ENCODE assay signal across 19 cellular contexts in genomic region chr14:21091784-21092146, GRCh38. TPM values are rescaled to one million over a fixed set of nuclear protein-coding genes. Genes with fewer than 3 reads are reported as not detected.
DNase-seq lines count a peak whose midpoint lies in the region; ATAC-seq, FAIRE-seq and TF ChIP-seq lines count a peak whose summit lies in the region.
"Had no signal": no experiment of that assay in that cellular context is flagged by ENCODE, and none has a peak within 500 bp of the region (broad histone marks: within the 10 kb centered on the region; RNA-seq: fewer than 3 reads in every experiment).

No MANE protein-coding gene starts in this region.

- peaks cover 0 to 3% of the 10 kb centered on the region in 2 donors for H3K36me3 Mint-ChIP-seq in CD4-positive, alpha-beta memory T cell
- peaks cover 45% of the 10 kb centered on the region for H3K36me3 Mint-ChIP-seq in WTC11
- H3K36me3 Mint-ChIP-seq in activated T-helper 17 cell treated with anti-CD3 and anti-CD28 coated beads, Interleukin-2, amount 50 U/mL, for 72 hours (ENCODE audit: low read depth): peaks cover 9% of the 10 kb centered on the region

- no peak for DNase-seq in CD4-positive, alpha-beta memory T cell
- DNase-seq in WTC11 (ENCODE audit: low spot score): no peak
- peak; percentile 74 for DNase-seq in kidney
- DNase-seq in spleen: peak; percentile 85
- no peak for DNase-seq in hepatic stellate cell (ENCODE audit: low spot score)
- no peak for DNase-seq in G401 (ENCODE audit: low spot score)
- no peak for DNase-seq in inferior parietal cortex (ENCODE audit: extremely low spot score)
- DNase-seq: esophagus squamous epithelium, NCI-H2029 treated with DMSO at 0.1 percent for 48 hours had no signal

- H3K9ac ChIP-seq in kidney (ENCODE audit: low read length in 2 of 2): no peak overlapping the region

- H3K4me1 Mint-ChIP-seq in CD4-positive, alpha-beta memory T cell: peaks cover 19 to 50% (median 30%) of the 10 kb centered on the region in 4 donors
- H3K4me1 Mint-ChIP-seq in WTC11: peaks cover 63% of the 10 kb centered on the region
- H3K4me1 Mint-ChIP-seq in activated T-helper 17 cell treated with anti-CD3 and anti-CD28 coated beads, Interleukin-2, amount 50 U/mL, for 72 hours: peaks cover 18% of the 10 kb centered on the region

- H3K4me1 ChIP-seq in CD4-positive, alpha-beta memory T cell (ENCODE audit: insufficient read depth, low read length): peaks cover 21% of the 10 kb centered on the region
- H3K4me1 ChIP-seq in kidney (ENCODE audit: control insufficient read depth in 1 of 2, insufficient read depth in 1 of 2, low read depth in 1 of 2, low read length in 2 of 2) (peaks cover 5 to 14% of the 10 kb centered on the region in 2 donors), spleen (peaks cover 11 to 73% (median 38%) of the 10 kb centered on the region in 6 donors)

- TF ChIP-seq CTCF in WTC11 (IDR thresholded peaks at IDR 0.05) (no peak), kidney (IDR thresholded peaks at IDR 0.05; ENCODE audit: borderline replicate concordance, extremely low read depth, insufficient read depth) (no peak), spleen (IDR thresholded peaks at IDR 0.05 in 8 of 11, conservative IDR thresholded peaks at IDR 0.05 in 3 of 11) (no peak)

- POLR2A ChIA-PET in CD4-positive, alpha-beta memory T cell (lab: Charles Lee; ENCODE audit: partially characterized antibody): interaction anchor here (1.6 to 5.3 kb wide), 3 partner anchors 13 to 77 kb away, joined by 6 to 82 read pairs (median 16); no protein-coding TSS in a partner anchor
- POLR2A ChIA-PET in WTC11 (lab: Charles Lee): interaction anchor here (0.8 to 7.0 kb wide), 5 partner anchors 8 to 77 kb away, joined by 3 to 74 read pairs (median 6); partner anchors contain the start of gene ARHGEF40

- no peaks in the 10 kb centered on the region for H3K36me3 ChIP-seq in CD4-positive, alpha-beta memory T cell (ENCODE audit: insufficient read depth, low read length)
- H3K36me3 ChIP-seq in kidney (ENCODE audit: control insufficient read depth in 1 of 2, insufficient read depth in 2 of 2, low read length in 2 of 2) (peaks cover 0 to 6% of the 10 kb centered on the region in 2 donors), spleen (peaks cover 0 to 62% (median 5%) of the 10 kb centered on the region in 6 donors)

- peak overlapping the region in 4 of 7 donors; percentile 35 to 79 (median 52) for H3K27ac Mint-ChIP-seq in CD4-positive, alpha-beta memory T cell
- H3K27ac Mint-ChIP-seq in WTC11: peak overlapping the region; percentile 37
- H3K27ac Mint-ChIP-seq in activated T-helper 17 cell treated with anti-CD3 and anti-CD28 coated beads, Interleukin-2, amount 50 U/mL, for 72 hours: no peak overlapping the region
- H3K27ac Mint-ChIP-seq: activated CD4-positive, alpha-beta memory T cell treated with anti-CD3 and anti-CD28 coated beads, Interleukin-2, amount 10 ng/mL, durations not matched to agents 7 days and 5 days; T-helper 2 cell treated with Interferon-gamma antibody and Interleukin-4, amounts not matched to agents 5 μg/mL and 100 μg/mL, for 36 hours had no signal

- peak overlapping the region in 1 of 8 donors; percentile 35 for H3K4me3 Mint-ChIP-seq in CD4-positive, alpha-beta memory T cell
- H3K4me3 Mint-ChIP-seq in WTC11: no peak overlapping the region
- H3K4me3 Mint-ChIP-seq in activated T-helper 17 cell treated with anti-CD3 and anti-CD28 coated beads, Interleukin-2, amount 50 U/mL, for 72 hours: no peak overlapping the region
- H3K4me3 Mint-ChIP-seq: activated CD4-positive, alpha-beta memory T cell treated with anti-CD3 and anti-CD28 coated beads, Interleukin-2, amount 10 ng/mL, durations not matched to agents 7 days and 5 days; CD8-positive, alpha-beta memory T cell; T-helper 2 cell treated with Interferon-gamma antibody and Interleukin-4, amounts not matched to agents 5 μg/mL and 100 μg/mL, for 36 hours had no signal

- TF ChIP-seq POLR2A in spleen (IDR thresholded peaks at IDR 0.05): no peak

- no peaks in the 10 kb centered on the region for H3K27me3 Mint-ChIP-seq in CD4-positive, alpha-beta memory T cell
- H3K27me3 Mint-ChIP-seq in WTC11 (ENCODE audit: low read depth): no peaks in the 10 kb centered on the region
- no peaks in the 10 kb centered on the region for H3K27me3 Mint-ChIP-seq in activated T-helper 17 cell treated with anti-CD3 and anti-CD28 coated beads, Interleukin-2, amount 50 U/mL, for 72 hours
- H3K27me3 Mint-ChIP-seq: CD8-positive, alpha-beta memory T cell had no signal

- no peak for ATAC-seq in WTC11
- ATAC-seq in activated T-helper 17 cell treated with anti-CD3 and anti-CD28 coated beads, Interleukin-2, amount 50 U/mL, for 72 hours (replicated peaks): no peak

- no peak overlapping the region for H3K4me3 ChIP-seq in CD4-positive, alpha-beta memory T cell (ENCODE audit: low read length in 2 of 2)
- no peak overlapping the region for H3K4me3 ChIP-seq in kidney (ENCODE audit: low read length in 2 of 2)
- H3K4me3 ChIP-seq in spleen: no peak overlapping the region
- H3K4me3 ChIP-seq: esophagus squamous epithelium, left lung had no signal

- intact Hi-C loops in CD4-positive, alpha-beta memory T cell (cut with micrococcal nuclease): loop anchor here (1.0 to 2.0 kb wide), 4 partner anchors 13 to 77 kb away; partner anchors contain the start of gene NDRG2
- intact Hi-C loops in kidney (cut with DNase I): no loop called here
- intact Hi-C loops in spleen (cut with DNase I; ENCODE audit: low total_unique reads): loop anchor here (5.0 kb wide), 1 partner anchor 74 kb away; no protein-coding TSS in a partner anchor

- H3K27me3 ChIP-seq in CD4-positive, alpha-beta memory T cell (ENCODE audit: insufficient read depth, low read length): no peaks in the 10 kb centered on the region
- no peaks in the 10 kb centered on the region for H3K27me3 ChIP-seq in spleen (replicated peaks in 1 of 7)
- H3K27me3 ChIP-seq: esophagus squamous epithelium, left lung had no signal

- CTCF ChIA-PET in CD4-positive, alpha-beta memory T cell (lab: Charles Lee; ENCODE audit: partially characterized antibody): interaction anchor here (1.0 to 7.3 kb wide), 17 partner anchors 8 to 103 kb away, joined by 3 to 296 read pairs (median 11); partner anchors contain the start of genes ARHGEF40 and TMEM253
- CTCF ChIA-PET in WTC11 (lab: Charles Lee): interaction anchor here (0.9 to 7.5 kb wide), 18 partner anchors 13 to 121 kb away, joined by 3 to 321 read pairs (median 8); partner anchors contain the start of genes ARHGEF40, SLC39A2 and TMEM253

- WGBS in spleen, 5 donors: 88 to 95% (median 91%) methylated on average over 34 to 35 of the region's 35 CpGs

- FAIRE-seq in kidney (lab: Jason Lieb, UNC): no peak

- no peak overlapping the region for H3K27ac ChIP-seq in CD4-positive, alpha-beta memory T cell (ENCODE audit: low read depth, low read length)
- H3K27ac ChIP-seq in kidney (ENCODE audit: low read depth in 2 of 2, low read length in 2 of 2) (no peak overlapping the region), spleen (peak overlapping the region in 6 of 8 donors; percentile 1 to 89 (median 54))
- H3K27ac ChIP-seq: left lung had no signal

- H3K9me3 Mint-ChIP-seq in CD4-positive, alpha-beta memory T cell: peaks cover 0 to 3% (median 0%) of the 10 kb centered on the region in 8 donors
- H3K9me3 Mint-ChIP-seq in WTC11: no peaks in the 10 kb centered on the region
- H3K9me3 Mint-ChIP-seq in activated T-helper 17 cell treated with anti-CD3 and anti-CD28 coated beads, Interleukin-2, amount 50 U/mL, for 72 hours: no peaks in the 10 kb centered on the region
- H3K9me3 Mint-ChIP-seq: activated CD4-positive, alpha-beta memory T cell treated with anti-CD3 and anti-CD28 coated beads, Interleukin-2, amount 10 ng/mL, durations not matched to agents 7 days and 5 days; CD8-positive, alpha-beta memory T cell; T-helper 2 cell treated with Interferon-gamma antibody and Interleukin-4, amounts not matched to agents 5 μg/mL and 100 μg/mL, for 36 hours had no signal

- H3K9me3 ChIP-seq in CD4-positive, alpha-beta memory T cell (ENCODE audit: control insufficient read depth in 1 of 2, low read length in 2 of 2): no peaks in the 10 kb centered on the region
- H3K9me3 ChIP-seq in kidney (ENCODE audit: control insufficient read depth in 1 of 2, low read length in 2 of 2) (no peaks in the 10 kb centered on the region), spleen (no peaks in the 10 kb centered on the region)
- H3K9me3 ChIP-seq: esophagus squamous epithelium, left lung had no signal

- in situ Hi-C loops in G401 (cut with HindIII; ENCODE audit: low sequenced_read_pairs): no loop called here

RNA-seq across cellular contexts. Expression of gene ZNF219, which starts 6.7 kb away (rescaled TPM):
- total RNA-seq in CD4-positive, alpha-beta memory T cell: 1 to 10 TPM; 7.6 to 8.0 TPM
- polyA plus RNA-seq in CD4-positive, alpha-beta memory T cell: 1 to 10 TPM in 1 of 2 donors, under 1 TPM in 1; 0.80 to 3.0 TPM
- total RNA-seq in WTC11 (2021) (149 to 154 TPM (median 149 TPM) in 3 replicates), kidney (24.6 TPM), spleen (10 to 100 TPM; 10.7 to 26.7 (median 16.6) TPM)
- polyA plus RNA-seq in kidney (ENCODE audit: insufficient read depth, low read depth, low replicate concordance) (12.6 TPM), spleen (10 to 100 TPM in 1 of 3 donors, 1 to 10 TPM in 2; 5.5 to 11.8 (median 5.5) TPM)
- total RNA-seq in G401 (2014; rRNA removed; shearing (Covaris generic)): 29.4 and 45.8 TPM in 2 replicates
- 10 to 100 TPM in 1 of 2 donors, 1 to 10 TPM in 1; 9.6 to 18.3 TPM for total RNA-seq in activated T-helper 17 cell treated with anti-CD3 and anti-CD28 coated beads, Interleukin-2, amount 50 U/mL, for 72 hours

RNA-seq across cellular contexts. Expression of gene TMEM253, which starts 9.1 kb away (rescaled TPM):
- total RNA-seq in CD4-positive, alpha-beta memory T cell: not detected
- polyA plus RNA-seq in CD4-positive, alpha-beta memory T cell: not detected
- total RNA-seq in WTC11 (2021): 1.7 to 2.2 TPM (median 1.9 TPM) in 3 replicates
- total RNA-seq in kidney: 0.41 TPM
- polyA plus RNA-seq in kidney (ENCODE audit: insufficient read depth, low read depth, low replicate concordance): 0.43 TPM
- 1 to 10 TPM in 1 of 7 donors, under 1 TPM in 1, not detected in 5; 0.57 to 1.5 TPM for total RNA-seq in spleen
- under 1 TPM; 0.11 to 0.29 (median 0.15) TPM for polyA plus RNA-seq in spleen
- not detected in 2 replicates for total RNA-seq in G401 (2014; rRNA removed; shearing (Covaris generic))
- total RNA-seq in activated T-helper 17 cell treated with anti-CD3 and anti-CD28 coated beads, Interleukin-2, amount 50 U/mL, for 72 hours: not detected
- total RNA-seq: activated CD4-positive, alpha-beta memory T cell treated with anti-CD3 and anti-CD28 coated beads, Interleukin-2, amount 10 ng/mL, durations not matched to agents 7 days and 5 days; CD8-positive, alpha-beta memory T cell had no signal
- polyA plus RNA-seq: CD8-positive, alpha-beta memory T cell had no signal

RNA-seq across cellular contexts. Expression of gene ARHGEF40, which starts 21.7 kb away (rescaled TPM):
- total RNA-seq in CD4-positive, alpha-beta memory T cell: under 1 TPM; 0.42 to 0.49 TPM
- under 1 TPM; 0.52 to 0.66 TPM for polyA plus RNA-seq in CD4-positive, alpha-beta memory T cell
- total RNA-seq in WTC11 (2021) (58.6 to 74.2 TPM (median 58.8 TPM) in 3 replicates), kidney (25.6 TPM), spleen (100 to 1,000 TPM in 4 of 7 donors, 10 to 100 TPM in 3; 57.0 to 151 (median 102) TPM)
- polyA plus RNA-seq in kidney (ENCODE audit: insufficient read depth, low read depth, low replicate concordance) (15.9 TPM), spleen (10 to 100 TPM in 2 of 3 donors, 1 to 10 TPM in 1; 9.8 to 47.1 (median 17.7) TPM)
- total RNA-seq in G401 (2014; rRNA removed; shearing (Covaris generic)): 48.6 and 50.3 TPM in 2 replicates
- under 1 TPM in 1 of 2 donors, not detected in 1; 0.26 TPM for total RNA-seq in activated T-helper 17 cell treated with anti-CD3 and anti-CD28 coated beads, Interleukin-2, amount 50 U/mL, for 72 hours

RNA-seq across cellular contexts. Expression of gene RNASE8, which starts 34.1 kb away (rescaled TPM):
- total RNA-seq in CD4-positive, alpha-beta memory T cell: not detected
- not detected for polyA plus RNA-seq in CD4-positive, alpha-beta memory T cell
- not detected in 3 replicates for total RNA-seq in WTC11 (2021)
- not detected for total RNA-seq in kidney
- polyA plus RNA-seq in kidney (ENCODE audit: insufficient read depth, low read depth, low replicate concordance): not detected
- not detected for total RNA-seq in spleen
- not detected for polyA plus RNA-seq in spleen
- total RNA-seq in G401 (2014; rRNA removed; shearing (Covaris generic)): not detected in 2 replicates
- not detected for total RNA-seq in activated T-helper 17 cell treated with anti-CD3 and anti-CD28 coated beads, Interleukin-2, amount 50 U/mL, for 72 hours
- total RNA-seq: activated CD4-positive, alpha-beta memory T cell treated with anti-CD3 and anti-CD28 coated beads, Interleukin-2, amount 10 ng/mL, durations not matched to agents 7 days and 5 days; CD8-positive, alpha-beta memory T cell; esophagus squamous epithelium; H7; left lung; mononuclear cell; NCI-H460; SK-MEL-5 had no signal
- polyA plus RNA-seq: CD8-positive, alpha-beta memory T cell; thymus had no signal

RNA-seq across cellular contexts. Expression of gene RNASE7, which starts 49.6 kb away (rescaled TPM):
- total RNA-seq in CD4-positive, alpha-beta memory T cell: not detected
- polyA plus RNA-seq in CD4-positive, alpha-beta memory T cell: not detected
- total RNA-seq in WTC11 (2021): not detected in 3 replicates
- total RNA-seq in kidney: not detected
- not detected for polyA plus RNA-seq in kidney (ENCODE audit: insufficient read depth, low read depth, low replicate concordance)
- total RNA-seq in spleen: not detected
- polyA plus RNA-seq in spleen: not detected
- total RNA-seq in G401 (2014; rRNA removed; shearing (Covaris generic)): not detected in 2 replicates
- total RNA-seq in activated T-helper 17 cell treated with anti-CD3 and anti-CD28 coated beads, Interleukin-2, amount 50 U/mL, for 72 hours: not detected
- total RNA-seq: activated CD4-positive, alpha-beta memory T cell treated with anti-CD3 and anti-CD28 coated beads, Interleukin-2, amount 10 ng/mL, durations not matched to agents 7 days and 5 days; CD8-positive, alpha-beta memory T cell; H7; left lung; mononuclear cell; NCI-H460; SK-MEL-5 had no signal
- polyA plus RNA-seq: CD8-positive, alpha-beta memory T cell had no signal

Comparison
In these comparisons a context has a peak if more than half of its experiments do, and no peak if none do; other contexts are left out.
1. DNase-seq: peak in kidney (single experiment) and spleen (single experiment); none in CD4-positive, alpha-beta memory T cell (0 of 5), WTC11 (single experiment), hepatic stellate cell (single experiment), G401 (single experiment) and inferior parietal cortex (single experiment).
2. H3K27ac ChIP-seq: peak in spleen (6 of 8); none in CD4-positive, alpha-beta memory T cell (single experiment) and kidney (0 of 2).
3. RNA of gene ARHGEF40, which starts 21.7 kb away (total RNA-seq): 57.0 to 151 TPM in spleen, 58.6 to 74.2 TPM in WTC11, 48.6 to 50.3 TPM in G401 and 25.6 TPM in kidney (single experiment); 0.42 to 0.49 TPM in CD4-positive, alpha-beta memory T cell and 0.26 TPM in activated T-helper 17 cell treated with anti-CD3 and anti-CD28 coated beads, Interleukin-2, amount 50 U/mL, for 72 hours; every median in the first group is over 10 times any median in the second.